ENCODE assay signal across 7 cellular contexts in the genomic region with DNA sequence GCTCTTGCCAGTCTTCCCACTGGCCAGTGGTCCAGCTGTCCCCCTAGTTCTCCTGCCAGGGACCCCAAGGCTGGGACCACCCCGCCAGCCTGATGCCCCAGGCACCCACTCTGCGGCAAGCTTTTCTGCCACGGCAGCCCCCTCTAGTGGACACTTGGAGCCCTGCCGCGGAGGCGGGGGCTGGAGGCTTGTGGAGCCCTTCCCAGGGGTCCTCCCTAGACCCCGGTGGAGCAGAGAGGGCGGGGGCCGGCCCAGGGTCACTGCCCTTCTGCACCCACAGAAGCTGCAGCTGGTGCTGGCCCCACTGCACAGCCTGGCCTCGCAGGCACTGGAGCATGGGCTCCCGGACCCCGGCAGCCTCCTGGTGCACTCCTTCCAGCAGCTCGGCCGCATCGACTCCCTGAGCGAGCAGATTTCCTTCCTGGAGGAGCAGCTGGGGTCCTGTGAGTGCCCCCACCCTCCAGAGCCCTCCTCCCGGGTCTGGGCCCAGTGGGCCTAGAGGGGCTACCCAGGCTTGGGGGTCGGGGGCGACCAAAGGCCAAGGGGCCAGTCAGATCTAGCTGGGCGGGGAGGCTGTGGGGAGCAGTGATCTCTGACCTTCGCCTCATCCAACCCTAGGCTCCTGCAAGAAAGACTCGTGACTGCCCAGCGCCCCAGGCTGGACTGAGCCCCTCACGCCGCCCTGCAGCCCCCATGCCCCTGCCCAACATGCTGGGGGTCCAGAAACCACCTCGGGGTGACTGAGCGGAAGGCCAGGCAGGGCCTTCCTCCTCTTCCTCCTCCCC. TPM values are rescaled to one million over a fixed set of nuclear protein-coding genes. Genes with fewer than 3 reads are reported as not detected.
DNase-seq lines count a peak whose midpoint lies in the region; ATAC-seq, FAIRE-seq and TF ChIP-seq lines count a peak whose summit lies in the region.

No MANE protein-coding gene starts in this region.

- H3K27me3 ChIP-seq in Panc1 (ENCODE audit: control insufficient read depth, insufficient read depth, low read length) (no peaks in the 10 kb centered on the region), lower lobe of right lung (ENCODE audit: low read depth) (peaks cover 13% of the 10 kb centered on the region), upper lobe of right lung (no peaks in the 10 kb centered on the region)

- POLR2A ChIA-PET in Panc1 (lab: Charles Lee) = interaction anchor here (0.5 kb wide), 1 partner anchor 45 kb away, joined by 3 read pairs; no protein-coding TSS in a partner anchor

- ATAC-seq in Panc1 (peak; percentile 38), lower lobe of right lung (peak; percentile 9 to 24), upper lobe of right lung (peak; percentile 4), GM21717 (IDR thresholded peaks at IDR 0.05; ENCODE audit: unreplicated experiment) (no peak)

- H3K9me3 ChIP-seq in Panc1 (ENCODE audit: control insufficient read depth, insufficient read depth, low read depth, low read length) = no peaks in the 10 kb centered on the region
- H3K9me3 ChIP-seq in lower lobe of right lung = no peaks in the 10 kb centered on the region
- H3K9me3 ChIP-seq in upper lobe of right lung = no peaks in the 10 kb centered on the region

- TF ChIP-seq CTCF in Panc1 (IDR thresholded peaks at IDR 0.05) (peak; percentile 95), astrocyte of the cerebellum (IDR thresholded peaks at IDR 0.05; ENCODE audit: low read depth, low read length, missing control alignments) (peak; percentile 90), lower lobe of right lung (IDR thresholded peaks at IDR 0.05) (peak; percentile 79), upper lobe of right lung (IDR thresholded peaks at IDR 0.05) (peak; percentile 75)

- H3K27ac ChIP-seq in Panc1 (ENCODE audit: low read length) (peak overlapping the region; percentile 68), lower lobe of right lung (peak overlapping the region; percentile 67), upper lobe of right lung (peak overlapping the region; percentile 32)

- peak; percentile 93 for DNase-seq in GM12891 (ENCODE audit: insufficient read length, low spot score)
- no peak for DNase-seq in Panc1 (ENCODE audit: low read depth, low spot score)
- DNase-seq in astrocyte of the cerebellum (ENCODE audit: low read depth) = no peak
- no peak for DNase-seq in lower lobe of right lung
- no peak for DNase-seq in upper lobe of right lung
- DNase-seq in COR-L47 (lab: John Stamatoyannopoulos, UW) = no peak

- CTCF ChIA-PET in Panc1 (lab: Charles Lee) = interaction anchor here (0.6 to 1.0 kb wide), 4 partner anchors 11 to 307 kb away, joined by 3 to 8 read pairs (median 4); no protein-coding TSS in a partner anchor

- no peak for FAIRE-seq in GM12891 (lab: Jason Lieb, UNC)

- no peak overlapping the region for H3K4me3 ChIP-seq in Panc1 (ENCODE audit: low read depth in 2 of 2, low read length in 2 of 2)
- H3K4me3 ChIP-seq in astrocyte of the cerebellum (ENCODE audit: low read depth, low read length) = no peak overlapping the region
- H3K4me3 ChIP-seq in lower lobe of right lung = peak overlapping the region; percentile 33
- H3K4me3 ChIP-seq in upper lobe of right lung = no peak overlapping the region

- no TSS peak for BruUV-seq in Panc1 (replicated peaks; lab: Mats Ljungman, UMichigan)

- intact Hi-C loops in Panc1 (cut with micrococcal nuclease; ENCODE audit: unreplicated experiment) = no loop called here
- intact Hi-C loops in lower lobe of right lung (cut with DNase I) = no loop called here
- intact Hi-C loops in upper lobe of right lung (cut with DNase I) = no loop called here

- in situ Hi-C loops in Panc1 (cut with HindIII; ENCODE audit: low pct_unique_long_range_greater_than_20kb, low sequenced_read_pairs) = no loop called here
- in situ Hi-C loops in astrocyte of the cerebellum (cut with HindIII; ENCODE audit: low sequenced_read_pairs) = loop anchor here (10.0 kb wide), 1 partner anchor 117 kb away; no protein-coding TSS in a partner anchor

- no peak for TF ChIP-seq POLR2A in GM12891 (IDR thresholded peaks at IDR 0.05; ENCODE audit: low read depth, low read length)

- peaks cover 55% of the 10 kb centered on the region for H3K4me1 ChIP-seq in Panc1 (ENCODE audit: control insufficient read depth, insufficient read depth, low read length)
- peaks cover 19% of the 10 kb centered on the region for H3K4me1 ChIP-seq in lower lobe of right lung
- H3K4me1 ChIP-seq in upper lobe of right lung = peaks cover 11% of the 10 kb centered on the region

- no peaks in the 10 kb centered on the region for H3K36me3 ChIP-seq in Panc1 (ENCODE audit: control insufficient read depth, insufficient read depth, low read length)
- H3K36me3 ChIP-seq in lower lobe of right lung = peaks cover 63% of the 10 kb centered on the region
- peaks cover 20% of the 10 kb centered on the region for H3K36me3 ChIP-seq in upper lobe of right lung

TF ChIP-seq in GM12891, 5 proteins besides CTCF, POLR2A, EP300 and RAD21:
- TF ChIP-seq POLR2AphosphoS5 (IDR thresholded peaks at IDR 0.05; ENCODE audit: low read depth, low read length) = no peak
- no peak for TF ChIP-seq POU2F2 (IDR thresholded peaks at IDR 0.05; ENCODE audit: low read depth, low read length)
- TF ChIP-seq TAF1 (IDR thresholded peaks at IDR 0.05; ENCODE audit: low read depth, low read length) = no peak

RNA-seq across cellular contexts. Expression of a gene that starts 9.1 kb away (rescaled TPM):
- polyA plus RNA-seq in GM12891 (2012; ENCODE audit: low read depth, missing spikeins) = 0.09 TPM
- total RNA-seq in Panc1 (2021; ENCODE audit: unreplicated experiment) = 42.3 TPM
- 81.9 TPM for polyA plus RNA-seq in Panc1 (2012; ENCODE audit: insufficient read length)
- 230 TPM for total RNA-seq in lower lobe of right lung
- 302 TPM for total RNA-seq in upper lobe of right lung

RNA-seq across cellular contexts. Expression of a gene that starts 15.4 kb away (rescaled TPM):
- polyA plus RNA-seq in GM12891 (2012; ENCODE audit: low read depth, missing spikeins) = 5.1 TPM
- total RNA-seq in Panc1 (2021; ENCODE audit: unreplicated experiment) (77.9 TPM), lower lobe of right lung (106 TPM), upper lobe of right lung (117 TPM)
- polyA plus RNA-seq in Panc1 (2012; ENCODE audit: insufficient read length) = 118 TPM

RNA-seq across cellular contexts. Expression of a gene that starts 40.5 kb away (rescaled TPM):
- polyA plus RNA-seq in GM12891 (2012; ENCODE audit: low read depth, missing spikeins) = 0.45 TPM
- 10.6 TPM for total RNA-seq in Panc1 (2021; ENCODE audit: unreplicated experiment)
- 26.9 TPM for polyA plus RNA-seq in Panc1 (2012; ENCODE audit: insufficient read length)
- 15.1 TPM for total RNA-seq in lower lobe of right lung
- 17.7 TPM for total RNA-seq in upper lobe of right lung
